In genomic region chr11:63941901-63942300, GRCh38 we compare ENCODE assay signal across 18 cellular contexts. TPM values are rescaled to one million over a fixed set of nuclear protein-coding genes. Genes with fewer than 3 reads are reported as not detected.
DNase-seq lines count a peak whose midpoint lies in the region; ATAC-seq and TF ChIP-seq lines count a peak whose summit lies in the region.
"Had no signal": no experiment of that assay in that cellular context is flagged by ENCODE, and none has a peak within 500 bp of the region (broad histone marks: within the 10 kb centered on the region; RNA-seq: fewer than 3 reads in every experiment).

No MANE protein-coding gene starts in this region.

- no peaks in the 10 kb centered on the region for H3K9me3 ChIP-seq in left ventricle myocardium inferior (replicated peaks)
- no peaks in the 10 kb centered on the region for H3K9me3 ChIP-seq in right cardiac atrium (ENCODE audit: control insufficient read depth, low read length)
- H3K9me3 ChIP-seq: MG63 had no signal

- intact Hi-C loops in left ventricle myocardium inferior (cut with micrococcal nuclease) (no loop called here), right cardiac atrium (cut with DNase I) (loop anchor here in 1 of 4 donors (10.0 kb wide), 1 partner anchor 177 kb away; the partner anchor contains the start of gene ZFTA)

- 82% methylated on average over 4 of the region's 4 CpGs for WGBS in right cardiac atrium

- no peak overlapping the region for H3K4me3 Mint-ChIP-seq in central memory CD8-positive, alpha-beta T cell
- H3K4me3 Mint-ChIP-seq in neural crest cell: peak overlapping the region; percentile 89

- peaks cover 9% of the 10 kb centered on the region for H3K36me3 ChIP-seq in left ventricle myocardium inferior

- peaks cover 75% of the 10 kb centered on the region for H3K4me1 ChIP-seq in left ventricle myocardium inferior
- no peaks in the 10 kb centered on the region for H3K4me1 ChIP-seq in right cardiac atrium (ENCODE audit: control insufficient read depth, insufficient read depth, low read length)

- TF ChIP-seq CTCF in left ventricle myocardium inferior (IDR thresholded peaks at IDR 0.05; ENCODE audit: borderline replicate concordance) (no peak), neural crest cell (conservative IDR thresholded peaks at IDR 0.05) (no peak)

- H3K4me3 ChIP-seq in left ventricle myocardium inferior (no peak overlapping the region), right cardiac atrium (ENCODE audit: low read length) (no peak overlapping the region)
- H3K4me3 ChIP-seq: MG63 had no signal

- H3K9me3 Mint-ChIP-seq in central memory CD8-positive, alpha-beta T cell: no peaks in the 10 kb centered on the region
- no peaks in the 10 kb centered on the region for H3K9me3 Mint-ChIP-seq in neural crest cell

- DNase-seq in left ventricle myocardium inferior (no peak), right cardiac atrium (no peak), neural crest cell (ENCODE audit: low read depth, low spot score) (no peak), NAMALWA (ENCODE audit: low spot score) (no peak), HCEC 1CT (no peak)
- no peak for DNase-seq in central memory CD8-positive, alpha-beta T cell (ENCODE audit: low spot score in 2 of 2)
- DNase-seq: GDM1; GOT3; Karpas-422; MG63; NCI-H187; NCI-H345; NK-92 treated with Interleukin-12 subunit alpha and Interleukin-12 subunit beta, amount 100 ng/mL, for 24 hours; OCI-M1 had no signal

- ATAC-seq in right cardiac atrium (no peak), GM21576 (IDR thresholded peaks at IDR 0.05; ENCODE audit: unreplicated experiment) (no peak), HG03039 (IDR thresholded peaks at IDR 0.05; ENCODE audit: unreplicated experiment) (no peak)
- ATAC-seq in central memory CD8-positive, alpha-beta T cell (replicated peaks; ENCODE audit: extremely low read depth, poor library complexity, severe bottlenecking): no peak
- ATAC-seq: GM12878 had no signal

- H3K27me3 ChIP-seq in left ventricle myocardium inferior (ENCODE audit: low read depth): no peaks in the 10 kb centered on the region
- no peaks in the 10 kb centered on the region for H3K27me3 ChIP-seq in right cardiac atrium (ENCODE audit: control insufficient read depth, insufficient read depth)
- H3K27me3 ChIP-seq: MG63 had no signal

- peak overlapping the region; percentile 38 for H3K27ac Mint-ChIP-seq in central memory CD8-positive, alpha-beta T cell (ENCODE audit: low read depth)
- H3K27ac Mint-ChIP-seq in neural crest cell (ENCODE audit: unreplicated experiment): no peak overlapping the region

- peaks cover 27% of the 10 kb centered on the region for H3K4me1 Mint-ChIP-seq in central memory CD8-positive, alpha-beta T cell
- H3K4me1 Mint-ChIP-seq in neural crest cell: peaks cover 41% of the 10 kb centered on the region

- peaks cover 15% of the 10 kb centered on the region for H3K36me3 Mint-ChIP-seq in central memory CD8-positive, alpha-beta T cell (ENCODE audit: insufficient read depth)
- H3K36me3 Mint-ChIP-seq in neural crest cell (ENCODE audit: low read depth): no peaks in the 10 kb centered on the region

- H3K27me3 Mint-ChIP-seq in central memory CD8-positive, alpha-beta T cell: no peaks in the 10 kb centered on the region
- no peaks in the 10 kb centered on the region for H3K27me3 Mint-ChIP-seq in neural crest cell (ENCODE audit: low read depth)

- H3K27ac ChIP-seq in left ventricle myocardium inferior (replicated peaks) (peak overlapping the region; percentile 83), right cardiac atrium (ENCODE audit: low read length) (no peak overlapping the region)
- H3K27ac ChIP-seq: C4-2B had no signal

RNA-seq across cellular contexts. Expression of gene NAA40, which starts 3.1 kb away (rescaled TPM):
- total RNA-seq in left ventricle myocardium inferior (19.7 TPM), right cardiac atrium (10 to 100 TPM; 27.4 to 47.6 (median 29.2) TPM), neural crest cell (64.5 and 71.2 TPM in 2 replicates)
- polyA plus RNA-seq in right cardiac atrium: 20.1 TPM

RNA-seq across cellular contexts. Expression of gene RCOR2, which starts 24.9 kb away (rescaled TPM):
- total RNA-seq in left ventricle myocardium inferior (10.5 TPM), right cardiac atrium (10 to 100 TPM in 1 of 4 donors, 1 to 10 TPM in 3; 1.6 to 10.1 (median 8.7) TPM), neural crest cell (107 and 108 TPM in 2 replicates)
- polyA plus RNA-seq in right cardiac atrium: 3.2 TPM

RNA-seq across cellular contexts. Expression of gene COX8A, which starts 32.5 kb away (rescaled TPM):
- 920 TPM for total RNA-seq in left ventricle myocardium inferior
- 100 to 1,000 TPM; 726 to 908 (median 798) TPM for total RNA-seq in right cardiac atrium
- polyA plus RNA-seq in right cardiac atrium: 2,526 TPM
- total RNA-seq in neural crest cell: 349 and 389 TPM in 2 replicates

RNA-seq across cellular contexts. Expression of gene OTUB1, which starts 44.3 kb away (rescaled TPM):
- total RNA-seq in left ventricle myocardium inferior (57.0 TPM), right cardiac atrium (10 to 100 TPM; 44.9 to 55.8 (median 51.2) TPM), neural crest cell (122 and 124 TPM in 2 replicates)
- 62.4 TPM for polyA plus RNA-seq in right cardiac atrium
